Comparison of ENCODE assay signal across 8 cellular contexts in the genomic region with DNA sequence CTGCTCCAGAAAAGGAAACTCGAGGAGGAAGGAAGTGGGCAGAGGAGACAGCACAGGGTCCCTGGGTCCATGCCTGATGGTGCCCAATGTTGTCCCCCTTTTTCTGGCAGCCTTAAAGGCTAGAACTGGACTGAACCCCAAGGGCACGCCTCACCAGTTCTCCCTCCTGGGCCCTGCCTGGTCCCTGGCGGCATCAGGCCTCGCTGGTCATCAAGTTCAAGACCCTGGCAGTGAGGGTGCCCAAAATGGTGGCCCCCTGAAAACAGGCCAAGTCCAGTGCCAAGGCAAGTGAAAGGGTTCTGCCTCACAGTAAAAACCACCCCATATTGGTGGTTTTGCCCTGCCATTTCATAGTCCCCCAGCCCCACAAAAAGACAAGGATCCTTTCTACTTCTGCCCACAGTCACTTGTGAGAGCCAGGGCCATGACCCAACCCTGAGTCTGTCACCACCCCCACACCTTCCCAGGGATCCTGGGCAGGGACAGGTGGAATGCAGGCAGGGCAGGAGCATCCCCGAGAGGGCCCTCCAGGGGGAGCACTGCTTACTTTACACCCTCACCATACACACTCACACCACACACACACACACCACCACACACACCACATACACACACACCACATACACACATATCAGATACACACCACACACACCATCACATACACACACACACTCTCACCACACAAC.
DNase-seq lines count a peak whose midpoint lies in the region; ATAC-seq and TF ChIP-seq lines count a peak whose summit lies in the region.

No MANE protein-coding gene starts in this region.

- intact Hi-C loops in Right ventricle myocardium superior (cut with DNase I) = loop anchor here (5.0 kb wide), 1 partner anchor 332 kb away; no protein-coding TSS in a partner anchor

- peaks cover 8% of the 10 kb centered on the region for H3K4me1 Mint-ChIP-seq in central memory CD8-positive, alpha-beta T cell

- ATAC-seq in GM19467 (IDR thresholded peaks at IDR 0.05; ENCODE audit: unreplicated experiment) = peak; percentile 9
- ATAC-seq in HG03457 (IDR thresholded peaks at IDR 0.05; ENCODE audit: unreplicated experiment) = peak; percentile 23
- ATAC-seq in central memory CD8-positive, alpha-beta T cell (replicated peaks; ENCODE audit: extremely low read depth, poor library complexity, severe bottlenecking) = peak; percentile 4
- ATAC-seq in Right ventricle myocardium superior (ENCODE audit: poor library complexity) = no peak

- H3K36me3 Mint-ChIP-seq in central memory CD8-positive, alpha-beta T cell (ENCODE audit: insufficient read depth) = peaks cover 12% of the 10 kb centered on the region

- H3K4me3 ChIP-seq in GM06990 (replicated peaks; ENCODE audit: low read depth, low read length) = no peak overlapping the region

- peaks cover 7% of the 10 kb centered on the region for H3K9me3 Mint-ChIP-seq in central memory CD8-positive, alpha-beta T cell

- no peak for DNase-seq in GM06990 (ENCODE audit: extremely low read depth, insufficient read length)
- DNase-seq in central memory CD8-positive, alpha-beta T cell (ENCODE audit: low spot score in 2 of 2) = no peak
- DNase-seq in SHP77 treated with DMSO at 0.1 percent for 48 hours (lab: John Stamatoyannopoulos, UW) = no peak
- no peak for DNase-seq in amniotic stem cell (lab: John Stamatoyannopoulos, UW)
- DNase-seq in Right ventricle myocardium superior = no peak
- DNase-seq in glomerular visceral epithelial cell (ENCODE audit: extremely low spot score) = no peak

- no peaks in the 10 kb centered on the region for H3K36me3 ChIP-seq in GM06990 (ENCODE audit: control insufficient read depth, insufficient read depth, low read length)

- no peaks in the 10 kb centered on the region for H3K27me3 ChIP-seq in GM06990 (replicated peaks; ENCODE audit: control insufficient read depth, insufficient read depth, low read length)

- no peaks in the 10 kb centered on the region for H3K27me3 Mint-ChIP-seq in central memory CD8-positive, alpha-beta T cell

- H3K4me3 Mint-ChIP-seq in central memory CD8-positive, alpha-beta T cell = peak overlapping the region; percentile 44

- peak; percentile 28 for TF ChIP-seq CTCF in GM06990 (IDR thresholded peaks at IDR 0.05; ENCODE audit: insufficient read depth, low read length, poor library complexity, severe bottlenecking)

- no peak overlapping the region for H3K27ac Mint-ChIP-seq in central memory CD8-positive, alpha-beta T cell (ENCODE audit: low read depth)
